In the genomic region with DNA sequence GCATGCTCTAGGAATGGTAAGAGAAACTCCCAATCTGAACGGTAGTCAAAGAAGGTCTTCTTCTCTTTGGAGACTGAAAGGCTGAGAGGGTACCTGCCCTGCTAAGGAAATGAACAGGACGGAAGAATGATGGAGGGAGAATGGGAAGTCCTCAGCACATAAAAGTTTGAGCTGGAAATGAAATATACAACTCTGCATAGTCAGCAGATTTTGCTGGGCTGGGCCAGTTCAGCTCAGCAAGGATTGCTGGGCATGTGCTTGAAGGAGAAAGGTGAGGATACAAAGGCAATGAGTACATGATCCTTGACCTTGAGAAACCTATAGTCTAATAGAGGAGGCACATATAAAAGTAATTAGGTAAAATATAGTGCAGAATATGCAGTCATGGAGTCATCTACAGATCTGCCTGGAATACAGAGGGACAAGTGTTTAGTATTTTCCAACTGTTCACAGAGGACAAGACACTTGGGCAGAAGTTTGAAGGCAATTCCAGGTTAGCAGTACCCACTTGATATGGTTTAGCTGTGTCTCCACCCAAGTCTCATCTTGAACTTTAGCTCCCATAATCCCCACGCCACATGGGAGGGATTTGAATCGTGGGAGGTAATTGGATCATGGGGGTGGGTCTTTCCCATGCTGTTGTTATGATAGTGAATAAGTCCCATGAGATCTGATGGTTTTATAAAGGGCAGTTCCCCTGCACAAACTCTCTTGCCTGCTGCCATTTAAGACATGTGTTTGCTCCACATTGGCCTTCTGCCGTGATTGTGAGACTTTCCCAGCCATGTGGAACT, we compare ENCODE assay signal across 30 cellular contexts.
"Had no signal": no experiment of that assay in that cellular context is flagged by ENCODE, and none has a peak within 500 bp of the region (broad histone marks: within the 10 kb centered on the region; RNA-seq: fewer than 3 reads in every experiment).

No MANE protein-coding gene starts in this region.

- H3K27me3 ChIP-seq: adrenal gland, body of pancreas, esophagus muscularis mucosa, foreskin keratinocyte, heart left ventricle, neutrophil, right atrium auricular region, stomach, uterus had no signal

- H3K9ac ChIP-seq: parathyroid adenoma had no signal

- H3K9me3 ChIP-seq: adrenal gland, body of pancreas, esophagus muscularis mucosa, heart left ventricle, neutrophil, psoas muscle, right atrium auricular region, stomach, thoracic aorta, uterus had no signal

- H2AFZ ChIP-seq: parathyroid adenoma had no signal

- DNase-seq: activated CD4-positive, alpha-beta memory T cell treated with anti-CD3 and anti-CD28 coated beads for 36 hours; activated CD4-positive, alpha-beta T cell treated with anti-CD3 and anti-CD28 coated beads, Interleukin-2, amount 10 ng/mL, durations not matched to agents 24 days and 14 days; activated CD4-positive, CD25-positive, alpha-beta regulatory T cell treated with anti-CD3 and anti-CD28 coated beads, Interleukin-2, amount 50 U/mL, for 72 hours; activated CD8-positive, alpha-beta memory T cell treated with anti-CD3 and anti-CD28 coated beads, Interleukin-2, amount 50 U/mL, for 4 hours; activated effector memory CD4-positive, alpha-beta T cell treated with anti-CD3 and anti-CD28 coated beads, Interleukin-2, amount 50 U/mL, for 16 hours; activated naive CD4-positive, alpha-beta T cell treated with anti-CD3 and anti-CD28 coated beads for 36 hours; activated naive CD8-positive, alpha-beta T cell treated with anti-CD3 and anti-CD28 coated beads for 36 hours; activated T-cell treated with anti-CD3 and anti-CD28 coated beads, Interleukin-2, amount 50 U/mL, for 1 hour; adrenal gland; aorta; dermis blood vessel endothelial cell; effector CD4-positive, alpha-beta T cell; foreskin keratinocyte; heart left ventricle; naive B cell; nephron progenitor cell; psoas muscle; stimulated activated CD4-positive, alpha-beta T cell treated with anti-CD3 and anti-CD28 coated beads, Interleukin-15, amount 100 ng/mL, for 24 hours; stimulated activated CD4-positive, alpha-beta T cell treated with anti-CD3 and anti-CD28 coated beads, Interleukin-2, amount 100 ng/mL, for 24 hours; stimulated activated naive B cell treated with anti-CD40 and anti-IgM and Interleukin-4, amounts not matched to agents 10 μg/mL and 1 μg/mL and 100 μg/mL, for 72 hours; stomach; T1000; uterus had no signal

- H3K4me3 ChIP-seq: adrenal gland, body of pancreas, esophagus muscularis mucosa, heart left ventricle, psoas muscle, right atrium auricular region, stomach, thoracic aorta, uterus had no signal

- ATAC-seq: body of pancreas; foreskin keratinocyte; heart left ventricle; psoas muscle; stimulated activated naive B cell treated with anti-CD40 and anti-IgM and Interleukin-4, amounts not matched to agents 10 μg/mL and 1 μg/mL and 100 μg/mL, for 72 hours had no signal

- H3K4me1 ChIP-seq: adrenal gland, body of pancreas, foreskin keratinocyte, heart left ventricle, parathyroid adenoma, psoas muscle, right atrium auricular region, uterus had no signal

- FAIRE-seq: colon had no signal

- H3K36me3 ChIP-seq: adrenal gland, esophagus muscularis mucosa, heart left ventricle, neutrophil, right atrium auricular region, stomach, thoracic aorta, uterus had no signal

- H3K79me2 ChIP-seq: parathyroid adenoma had no signal

- H3K27ac ChIP-seq: adrenal gland, body of pancreas, esophagus muscularis mucosa, foreskin keratinocyte, heart left ventricle, neutrophil, parathyroid adenoma, psoas muscle, right atrium auricular region, stomach, thoracic aorta, uterus had no signal
